In genomic region chr1:78333426-78334012, GRCh38 we compare ENCODE assay signal across 8 cellular contexts.
DNase-seq lines count a peak whose midpoint lies in the region; ATAC-seq and TF ChIP-seq lines count a peak whose summit lies in the region.

No MANE protein-coding gene starts in this region.

- ATAC-seq in GM18858 (IDR thresholded peaks at IDR 0.05; ENCODE audit: unreplicated experiment) (peak; percentile 81), HG03039 (IDR thresholded peaks at IDR 0.05; ENCODE audit: unreplicated experiment) (peak; percentile 90), aorta (ENCODE audit: low FRiP score) (peak; percentile 74)

- peaks cover 4% of the 10 kb centered on the region for H3K9me3 ChIP-seq in left ventricle myocardium inferior (replicated peaks)
- peaks cover 2% of the 10 kb centered on the region for H3K9me3 ChIP-seq in aorta (ENCODE audit: control insufficient read depth, low read length)

- DNase-seq in ACHN (peak; percentile 4), RWPE1 (ENCODE audit: low spot score) (no peak), left ventricle myocardium inferior (no peak), aorta (no peak), T1000 (lab: John Stamatoyannopoulos, UW) (no peak)
- no peak for DNase-seq in activated CD4-positive, alpha-beta memory T cell treated with anti-CD3 and anti-CD28 coated beads for 36 hours

- H3K4me3 ChIP-seq in left ventricle myocardium inferior (no peak overlapping the region), aorta (ENCODE audit: low read length in 2 of 2) (no peak overlapping the region)

- CTCF ChIA-PET in RWPE1 (lab: Yijun Ruan, JAX): interaction anchor here (0.6 to 1.9 kb wide), 6 partner anchors 8 to 1984 kb away, joined by 3 to 7 read pairs (median 3); no protein-coding TSS in a partner anchor
- CTCF ChIA-PET in activated CD4-positive, alpha-beta memory T cell treated with anti-CD3 and anti-CD28 coated beads for 36 hours (lab: Charles Lee): interaction anchor here (1.0 to 1.8 kb wide), 6 partner anchors 8 to 287 kb away, joined by 3 to 5 read pairs (median 4); partner anchors contain the start of gene IFI44L

- H3K4me3 Mint-ChIP-seq in activated CD4-positive, alpha-beta memory T cell treated with anti-CD3 and anti-CD28 coated beads for 36 hours: no peak overlapping the region

- no peaks in the 10 kb centered on the region for H3K4me1 Mint-ChIP-seq in activated CD4-positive, alpha-beta memory T cell treated with anti-CD3 and anti-CD28 coated beads for 36 hours (ENCODE audit: low read depth)

- intact Hi-C loops in left ventricle myocardium inferior (cut with micrococcal nuclease) (no loop called here), aorta (cut with DNase I) (no loop called here)
- intact Hi-C loops in activated CD4-positive, alpha-beta memory T cell treated with anti-CD3 and anti-CD28 coated beads for 36 hours (cut with micrococcal nuclease): loop anchor here (2.0 kb wide), 1 partner anchor 343 kb away; no protein-coding TSS in a partner anchor

- H3K36me3 Mint-ChIP-seq in activated CD4-positive, alpha-beta memory T cell treated with anti-CD3 and anti-CD28 coated beads for 36 hours: no peaks in the 10 kb centered on the region

- POLR2A ChIA-PET in RWPE1 (lab: Yijun Ruan, JAX; ENCODE audit: low non-redundant PET): no interaction called here
- POLR2A ChIA-PET in activated CD4-positive, alpha-beta memory T cell treated with anti-CD3 and anti-CD28 coated beads for 36 hours (lab: Charles Lee): no interaction called here

- H3K27ac Mint-ChIP-seq in activated CD4-positive, alpha-beta memory T cell treated with anti-CD3 and anti-CD28 coated beads for 36 hours: no peak overlapping the region

- peaks cover 1% of the 10 kb centered on the region for H3K27me3 Mint-ChIP-seq in activated CD4-positive, alpha-beta memory T cell treated with anti-CD3 and anti-CD28 coated beads for 36 hours

- 0 to 4% methylated on average over 5 of the region's 5 CpGs for WGBS in aorta, 2 donors

- in situ Hi-C loops in ACHN (cut with HindIII; ENCODE audit: low pct_ligation_motif_present, low pct_unique_long_range_greater_than_20kb, low sequenced_read_pairs): no loop called here

- no peaks in the 10 kb centered on the region for H3K4me1 ChIP-seq in left ventricle myocardium inferior
- H3K4me1 ChIP-seq in aorta (ENCODE audit: control insufficient read depth in 1 of 2, insufficient read depth in 2 of 2, low read length in 2 of 2): no peaks in the 10 kb centered on the region

- H3K36me3 ChIP-seq in left ventricle myocardium inferior (no peaks in the 10 kb centered on the region), aorta (ENCODE audit: control insufficient read depth in 1 of 2, insufficient read depth in 2 of 2, low read length in 1 of 2) (no peaks in the 10 kb centered on the region)

- H3K27ac ChIP-seq in RWPE1 (no peak overlapping the region), left ventricle myocardium inferior (replicated peaks) (no peak overlapping the region), aorta (ENCODE audit: low read depth in 1 of 2, low read length in 2 of 2) (no peak overlapping the region)

- peak; percentile 60 for TF ChIP-seq CTCF in RWPE1 (conservative IDR thresholded peaks at IDR 0.05; ENCODE audit: low read depth)
- TF ChIP-seq CTCF in left ventricle myocardium inferior (IDR thresholded peaks at IDR 0.05; ENCODE audit: borderline replicate concordance): peak; percentile 63

- H3K27me3 ChIP-seq in left ventricle myocardium inferior (ENCODE audit: low read depth) (no peaks in the 10 kb centered on the region), aorta (ENCODE audit: control insufficient read depth in 1 of 2, insufficient read depth in 2 of 2, low read length in 1 of 2) (no peaks in the 10 kb centered on the region)

- no peaks in the 10 kb centered on the region for H3K9me3 Mint-ChIP-seq in activated CD4-positive, alpha-beta memory T cell treated with anti-CD3 and anti-CD28 coated beads for 36 hours
